ENCODE assay signal across 14 cellular contexts in the genomic region with DNA sequence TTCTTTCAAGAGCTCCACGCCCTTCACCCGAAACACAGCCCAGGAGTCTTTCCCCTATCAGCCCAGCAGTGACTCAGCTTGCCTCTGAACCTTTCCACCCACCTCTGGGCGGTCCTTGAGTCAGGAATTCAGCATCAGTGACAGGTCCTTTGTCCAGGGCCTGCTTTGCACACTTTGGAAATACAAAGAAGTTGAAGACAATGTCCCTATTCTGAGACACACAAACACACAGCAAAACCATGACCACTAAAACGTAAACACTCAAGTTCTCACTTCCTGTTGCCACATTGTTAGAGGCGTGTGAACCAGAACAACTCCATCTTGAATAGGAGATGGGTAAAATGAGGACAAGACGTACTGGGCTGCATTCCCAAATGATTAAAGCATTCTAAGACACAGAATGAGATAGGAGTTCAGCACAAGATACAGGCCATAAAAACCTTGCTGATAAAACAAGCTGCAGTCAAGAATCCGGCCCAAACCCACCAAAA. TPM values are rescaled to one million over a fixed set of nuclear protein-coding genes. Genes with fewer than 3 reads are reported as not detected.
A peak's percentile ranks its signal among the peaks of the same experiment; 100 is the strongest.
DNase-seq lines count a peak whose midpoint lies in the region; ATAC-seq and TF ChIP-seq lines count a peak whose summit lies in the region.
"Had no signal": no experiment of that assay in that cellular context is flagged by ENCODE, and none has a peak within 500 bp of the region (broad histone marks: within the 10 kb centered on the region; RNA-seq: fewer than 3 reads in every experiment).

No MANE protein-coding gene starts in this region.

- no peaks in the 10 kb centered on the region for H3K79me2 ChIP-seq in PC-3 (ENCODE audit: low read length)

- H3K9me3 ChIP-seq in PC-3 (ENCODE audit: low read length) = no peaks in the 10 kb centered on the region
- H3K9me3 ChIP-seq in esophagus squamous epithelium = no peaks in the 10 kb centered on the region
- H3K9me3 ChIP-seq: suprapubic skin had no signal

- TF ChIP-seq CTCF in PC-3 (conservative IDR thresholded peaks at IDR 0.05; ENCODE audit: low read depth, low read length) (no peak), esophagus squamous epithelium (IDR thresholded peaks at IDR 0.05) (no peak)

- no peaks in the 10 kb centered on the region for H3K9me3 Mint-ChIP-seq in activated CD4-positive, alpha-beta memory T cell treated with anti-CD3 and anti-CD28 coated beads for 36 hours
- H3K9me3 Mint-ChIP-seq: nephron progenitor cell had no signal

- intact Hi-C loops in PC-3 (cut with micrococcal nuclease) = no loop called here
- intact Hi-C loops in esophagus squamous epithelium (cut with DNase I) = no loop called here
- intact Hi-C loops in activated CD4-positive, alpha-beta memory T cell treated with anti-CD3 and anti-CD28 coated beads for 36 hours (cut with micrococcal nuclease) = no loop called here

- H3K27me3 Mint-ChIP-seq in activated CD4-positive, alpha-beta memory T cell treated with anti-CD3 and anti-CD28 coated beads for 36 hours = no peaks in the 10 kb centered on the region

- H3K9me2 ChIP-seq in PC-3 (replicated peaks; ENCODE audit: low read length) = no peaks in the 10 kb centered on the region

- H3K27ac ChIP-seq in PC-3 (ENCODE audit: low read length) (no peak overlapping the region), esophagus squamous epithelium (peak overlapping the region in 3 of 4 donors; percentile 56 to 70 (median 68))
- H3K27ac ChIP-seq: suprapubic skin had no signal

- no peaks in the 10 kb centered on the region for H3F3A ChIP-seq in PC-3 (ENCODE audit: low read length, unreplicated experiment)

- H3K4me2 ChIP-seq in PC-3 (ENCODE audit: low read length) = no peak overlapping the region

- TF ChIP-seq POLR2A in esophagus squamous epithelium (IDR thresholded peaks at IDR 0.05) = no peak

- POLR2A ChIA-PET in PC-3 (lab: Charles Lee; ENCODE audit: unreplicated experiment) = no interaction called here
- POLR2A ChIA-PET in activated CD4-positive, alpha-beta memory T cell treated with anti-CD3 and anti-CD28 coated beads for 36 hours (lab: Charles Lee) = no interaction called here

- no peak overlapping the region for H3K4me3 Mint-ChIP-seq in activated CD4-positive, alpha-beta memory T cell treated with anti-CD3 and anti-CD28 coated beads for 36 hours
- H3K4me3 Mint-ChIP-seq: nephron progenitor cell had no signal

- H3K27me3 ChIP-seq in PC-3 (ENCODE audit: low read length) = no peaks in the 10 kb centered on the region
- H3K27me3 ChIP-seq in esophagus squamous epithelium = no peaks in the 10 kb centered on the region
- H3K27me3 ChIP-seq: suprapubic skin had no signal

- no peak overlapping the region for H3K4me3 ChIP-seq in PC-3 (ENCODE audit: low read length)
- H3K4me3 ChIP-seq in esophagus squamous epithelium = no peak overlapping the region
- no peak overlapping the region for H3K4me3 ChIP-seq in skeletal muscle cell (ENCODE audit: low read depth, low read length)
- H3K4me3 ChIP-seq: suprapubic skin had no signal

- no peaks in the 10 kb centered on the region for H3K36me3 Mint-ChIP-seq in activated CD4-positive, alpha-beta memory T cell treated with anti-CD3 and anti-CD28 coated beads for 36 hours

- CTCF ChIA-PET in PC-3 (lab: Charles Lee) = no interaction called here
- CTCF ChIA-PET in activated CD4-positive, alpha-beta memory T cell treated with anti-CD3 and anti-CD28 coated beads for 36 hours (lab: Charles Lee) = interaction anchor here (0.6 kb wide), 1 partner anchor 43 kb away, joined by 3 read pairs; no protein-coding TSS in a partner anchor

- peaks cover 24% of the 10 kb centered on the region for H3K4me1 Mint-ChIP-seq in activated CD4-positive, alpha-beta memory T cell treated with anti-CD3 and anti-CD28 coated beads for 36 hours (ENCODE audit: low read depth)

- H3K4me1 ChIP-seq in PC-3 (ENCODE audit: insufficient read depth, low read length) = no peaks in the 10 kb centered on the region
- peaks cover 0 to 42% (median 4%) of the 10 kb centered on the region in 3 donors for H3K4me1 ChIP-seq in esophagus squamous epithelium
- H3K4me1 ChIP-seq: suprapubic skin had no signal

- no peak overlapping the region for H3K9ac ChIP-seq in PC-3 (ENCODE audit: low read length)

- DNase-seq in NCI-H2029 (lab: John Stamatoyannopoulos, UW) (peak; percentile 17), NCI-H2029 treated with DMSO at 0.1 percent for 48 hours (lab: John Stamatoyannopoulos, UW) (no peak), PC-3 (peak; percentile 28), esophagus squamous epithelium (lab: John Stamatoyannopoulos, UW) (no peak), skeletal muscle cell (ENCODE audit: low read depth) (peak; percentile 31), GM03348 (ENCODE audit: low spot score) (no peak)
- no peak for DNase-seq in activated CD4-positive, alpha-beta memory T cell treated with anti-CD3 and anti-CD28 coated beads for 36 hours
- DNase-seq: activated T-cell treated with anti-CD3 and anti-CD28 coated beads for 4 hours; NCI-H774; nephron progenitor cell; stimulated activated CD4-positive, alpha-beta T cell treated with anti-CD3 and anti-CD28 coated beads, Interleukin-4, amount 100 ng/mL, for 1 hour had no signal

- H4K20me1 ChIP-seq in PC-3 (ENCODE audit: low read length) = no peaks in the 10 kb centered on the region

- ATAC-seq in PC-3 (no peak), GM19035 (IDR thresholded peaks at IDR 0.05; ENCODE audit: unreplicated experiment) (no peak)

- 53 to 54% methylated on average over 6 to 7 of the region's 7 CpGs for WGBS in esophagus squamous epithelium, 2 donors

- H2AFZ ChIP-seq in PC-3 (ENCODE audit: low read length) = peak overlapping the region; percentile 9; the same call in 1 of the 2 replicates

- BruUV-seq in PC-3 (replicated peaks; lab: Mats Ljungman, UMichigan) = no TSS peak

- H3K36me3 ChIP-seq in PC-3 (ENCODE audit: low read depth, low read length) (no peaks in the 10 kb centered on the region), esophagus squamous epithelium (no peaks in the 10 kb centered on the region)
- H3K36me3 ChIP-seq: suprapubic skin had no signal

- H3K27ac Mint-ChIP-seq in activated CD4-positive, alpha-beta memory T cell treated with anti-CD3 and anti-CD28 coated beads for 36 hours = no peak overlapping the region
- H3K27ac Mint-ChIP-seq: nephron progenitor cell had no signal

RNA-seq across cellular contexts. Expression of gene ATP12A, which starts 49.3 kb away (rescaled TPM):
- total RNA-seq in PC-3 (2014; rRNA removed) = 0.11 TPM in 1 of 2 replicates, not detected in the other
- total RNA-seq in esophagus squamous epithelium = 1 to 10 TPM in 3 of 4 donors, under 1 TPM in 1; 0.31 to 2.9 (median 2.4) TPM
- total RNA-seq in activated CD4-positive, alpha-beta memory T cell treated with anti-CD3 and anti-CD28 coated beads for 36 hours = under 1 TPM; 0.07 to 0.10 TPM
- total RNA-seq: chondrocyte had no signal

Comparison
In these comparisons a context has a peak if more than half of its experiments do, and no peak if none do; other contexts are left out.
1. DNase-seq: peak in NCI-H2029 (single experiment), PC-3 (single experiment) and skeletal muscle cell (single experiment); none in NCI-H2029 treated with DMSO at 0.1 percent for 48 hours (single experiment), esophagus squamous epithelium (single experiment), activated CD4-positive, alpha-beta memory T cell treated with anti-CD3 and anti-CD28 coated beads for 36 hours (single experiment) and GM03348 (single experiment).